ENCODE assay signal across 14 cellular contexts in genomic region chr2:105646423-105647076, GRCh38.
"Had no signal": no experiment of that assay in that cellular context is flagged by ENCODE, and none has a peak within 500 bp of the region (broad histone marks: within the 10 kb centered on the region; RNA-seq: fewer than 3 reads in every experiment).

No MANE protein-coding gene starts in this region.

- H3K4me3 Mint-ChIP-seq: activated naive CD4-positive, alpha-beta T cell treated with anti-CD3 and anti-CD28 coated beads, Interleukin-2, amount 50 U/mL, for 24 hours; nephron progenitor cell; stimulated activated naive CD8-positive, alpha-beta T cell treated with anti-CD3 and anti-CD28 coated beads, Interleukin-15, Interleukin-2, amounts not matched to agents 100 ng/mL and 50 ng/mL, for 24 hours had no signal

- H3K27ac Mint-ChIP-seq: activated naive CD4-positive, alpha-beta T cell treated with anti-CD3 and anti-CD28 coated beads, Interleukin-2, amount 50 U/mL, for 24 hours; nephron progenitor cell; stimulated activated naive CD8-positive, alpha-beta T cell treated with anti-CD3 and anti-CD28 coated beads, Interleukin-15, Interleukin-2, amounts not matched to agents 100 ng/mL and 50 ng/mL, for 24 hours had no signal

- DNase-seq: activated CD4-positive, CD25-positive, alpha-beta regulatory T cell treated with anti-CD3 and anti-CD28 coated beads, Interleukin-2, amount 50 U/mL, for 72 hours; activated gamma-delta T cell treated with Interleukin-2 at 50 U/mL for 16 hours; activated T-cell treated with anti-CD3 and anti-CD28 coated beads, Interleukin-2, amount 50 U/mL, for 1 hour; brain microvascular endothelial cell; central memory CD4-positive, alpha-beta T cell; hypothalamus; nephron progenitor cell; right cardiac atrium; stimulated activated CD4-positive, alpha-beta T cell treated with anti-CD3 and anti-CD28 coated beads, Interleukin-1b, Interleukin-23, amount 100 ng/mL, for 48 hours; substantia nigra; tibial artery had no signal

- H3K27me3 Mint-ChIP-seq: activated naive CD4-positive, alpha-beta T cell treated with anti-CD3 and anti-CD28 coated beads, Interleukin-2, amount 50 U/mL, for 24 hours; stimulated activated naive CD8-positive, alpha-beta T cell treated with anti-CD3 and anti-CD28 coated beads, Interleukin-15, Interleukin-2, amounts not matched to agents 100 ng/mL and 50 ng/mL, for 24 hours had no signal

- H3K36me3 Mint-ChIP-seq: activated naive CD4-positive, alpha-beta T cell treated with anti-CD3 and anti-CD28 coated beads, Interleukin-2, amount 50 U/mL, for 24 hours had no signal

- H3K9me3 Mint-ChIP-seq: activated naive CD4-positive, alpha-beta T cell treated with anti-CD3 and anti-CD28 coated beads, Interleukin-2, amount 50 U/mL, for 24 hours had no signal

- ATAC-seq: gastroesophageal sphincter, right cardiac atrium had no signal

- H3K27ac ChIP-seq: brain microvascular endothelial cell, gastroesophageal sphincter, tibial artery had no signal
